ENCODE assay signal across 11 cellular contexts in the genomic region with DNA sequence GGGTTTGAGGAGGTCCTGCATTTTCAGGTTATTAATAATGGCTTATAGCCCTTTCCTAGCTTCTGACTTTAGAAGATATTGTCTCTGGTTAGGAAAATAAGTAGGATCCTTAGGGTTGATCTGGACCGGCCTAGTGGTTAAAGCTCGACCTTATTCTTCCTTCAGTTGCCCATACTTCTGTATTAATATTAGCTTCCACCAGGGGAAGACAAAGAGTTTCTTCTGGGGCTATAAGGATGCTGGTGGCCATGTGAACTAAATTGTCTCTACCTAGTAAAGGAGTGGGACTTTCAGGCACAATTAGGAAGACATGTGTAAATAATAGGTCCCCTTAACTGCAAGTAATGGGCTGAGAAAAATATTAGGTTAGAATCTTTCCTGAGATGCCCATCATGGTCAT. TPM values are rescaled to one million over a fixed set of nuclear protein-coding genes. Genes with fewer than 3 reads are reported as not detected.
DNase-seq lines count a peak whose midpoint lies in the region; ATAC-seq, FAIRE-seq and TF ChIP-seq lines count a peak whose summit lies in the region.
"Had no signal": no experiment of that assay in that cellular context is flagged by ENCODE, and none has a peak within 500 bp of the region (broad histone marks: within the 10 kb centered on the region; RNA-seq: fewer than 3 reads in every experiment).

No MANE protein-coding gene starts in this region.

- CTCF ChIA-PET in activated naive CD4-positive, alpha-beta T cell treated with anti-CD3 and anti-CD28 coated beads, Interleukin-2, amount 10 ng/mL, durations not matched to agents 7 days and 5 days (lab: Charles Lee), result interaction anchor here (0.8 to 4.7 kb wide), 5 partner anchors 11 to 255 kb away, joined by 3 to 51 read pairs (median 4); no protein-coding TSS in a partner anchor

- H3K9ac ChIP-seq in DND-41 (ENCODE audit: low read depth, low read length) (no peak overlapping the region), astrocyte (ENCODE audit: low read length) (no peak overlapping the region)

- no peaks in the 10 kb centered on the region for H3K4me1 Mint-ChIP-seq in astrocyte (ENCODE audit: low read depth, unreplicated experiment)
- H3K4me1 Mint-ChIP-seq in mesothelial cell of epicardium, result no peaks in the 10 kb centered on the region
- H3K4me1 Mint-ChIP-seq in activated naive CD4-positive, alpha-beta T cell treated with anti-CD3 and anti-CD28 coated beads, Interleukin-2, amount 10 ng/mL, durations not matched to agents 7 days and 5 days, result no peaks in the 10 kb centered on the region

- FAIRE-seq in astrocyte (lab: Jason Lieb, UNC), result no peak
- FAIRE-seq: frontal cortex, GM12891 had no signal

- H3K9me3 ChIP-seq in DND-41 (ENCODE audit: insufficient read depth, low read length, severe bottlenecking), result no peaks in the 10 kb centered on the region
- no peaks in the 10 kb centered on the region for H3K9me3 ChIP-seq in astrocyte (ENCODE audit: insufficient read depth, low read depth, low read length)
- H3K9me3 ChIP-seq in HAP-1, result no peaks in the 10 kb centered on the region

- H3K4me3 ChIP-seq in DND-41 (ENCODE audit: low read depth in 1 of 2, low read length in 2 of 2) (no peak overlapping the region), astrocyte (ENCODE audit: insufficient read depth, low read depth, low read length) (no peak overlapping the region), HAP-1 (no peak overlapping the region)

- no peaks in the 10 kb centered on the region for H4K20me1 ChIP-seq in DND-41 (ENCODE audit: insufficient read depth, low read length)
- H4K20me1 ChIP-seq in astrocyte (ENCODE audit: insufficient read depth, low read length), result no peaks in the 10 kb centered on the region

- H3K4me1 ChIP-seq in DND-41 (ENCODE audit: insufficient read depth, low read length), result no peaks in the 10 kb centered on the region
- H3K4me1 ChIP-seq in astrocyte (ENCODE audit: insufficient read depth, low read length), result no peaks in the 10 kb centered on the region
- H3K4me1 ChIP-seq in HAP-1, result peaks cover 4% of the 10 kb centered on the region

- H3K27ac ChIP-seq in DND-41 (ENCODE audit: low read length) (no peak overlapping the region), astrocyte (ENCODE audit: low read depth, low read length) (no peak overlapping the region)

- H3K9me3 Mint-ChIP-seq in astrocyte (ENCODE audit: unreplicated experiment) (peaks cover 5% of the 10 kb centered on the region), mesothelial cell of epicardium (peaks cover under 1% of the 10 kb centered on the region)
- H3K9me3 Mint-ChIP-seq in activated naive CD4-positive, alpha-beta T cell treated with anti-CD3 and anti-CD28 coated beads, Interleukin-2, amount 10 ng/mL, durations not matched to agents 7 days and 5 days, result no peaks in the 10 kb centered on the region

- DNase-seq in DND-41 (no peak), KBM-7 (peak; percentile 47), astrocyte (ENCODE audit: low read depth) (no peak), mesothelial cell of epicardium (ENCODE audit: low spot score in 2 of 2, unreplicated experiment in 2 of 2) (no peak), HAP-1 (ENCODE audit: low spot score in 2 of 2) (no peak)
- DNase-seq in activated naive CD4-positive, alpha-beta T cell treated with anti-CD3 and anti-CD28 coated beads, Interleukin-2, amount 10 ng/mL, durations not matched to agents 7 days and 5 days, result no peak
- DNase-seq: NCI-H510A treated with DMSO at 0.1 percent for 48 hours had no signal

- H3K36me3 Mint-ChIP-seq in astrocyte (ENCODE audit: low read depth, unreplicated experiment) (peaks cover 4% of the 10 kb centered on the region), mesothelial cell of epicardium (no peaks in the 10 kb centered on the region)
- no peaks in the 10 kb centered on the region for H3K36me3 Mint-ChIP-seq in activated naive CD4-positive, alpha-beta T cell treated with anti-CD3 and anti-CD28 coated beads, Interleukin-2, amount 10 ng/mL, durations not matched to agents 7 days and 5 days

- in situ Hi-C loops in KBM-7 (cut with MboI; ENCODE audit: low pct_unique_long_range_greater_than_20kb, low sequenced_read_pairs), result no loop called here
- in situ Hi-C loops in HAP-1 (cut with MboI; ENCODE audit: low sequenced_read_pairs), result loop anchor here (10.0 kb wide), 1 partner anchor 260 kb away; a partner anchor contains a TSS

- no peak for ATAC-seq in DND-41 (ENCODE audit: insufficient read depth, low read depth)
- ATAC-seq in GM21526 (IDR thresholded peaks at IDR 0.05; ENCODE audit: low FRiP score, unreplicated experiment), result no peak
- no peak for ATAC-seq in GM19397 (IDR thresholded peaks at IDR 0.05; ENCODE audit: unreplicated experiment)

- peak; percentile 42 for TF ChIP-seq CTCF in DND-41 (IDR thresholded peaks at IDR 0.05; ENCODE audit: borderline replicate concordance, extremely low read depth, low read length, poor library complexity, severe bottlenecking)
- TF ChIP-seq CTCF in astrocyte (IDR thresholded peaks at IDR 0.05; ENCODE audit: insufficient read depth, low read depth, low read length), result peak; percentile 17
- TF ChIP-seq CTCF in mesothelial cell of epicardium (IDR thresholded peaks at IDR 0.05; ENCODE audit: unreplicated experiment), result peak; percentile 26

- H3K4me3 Mint-ChIP-seq in astrocyte (ENCODE audit: unreplicated experiment) (no peak overlapping the region), mesothelial cell of epicardium (no peak overlapping the region)
- H3K4me3 Mint-ChIP-seq in activated naive CD4-positive, alpha-beta T cell treated with anti-CD3 and anti-CD28 coated beads, Interleukin-2, amount 10 ng/mL, durations not matched to agents 7 days and 5 days, result no peak overlapping the region

- peaks cover 10% of the 10 kb centered on the region for H3K27me3 ChIP-seq in DND-41 (ENCODE audit: insufficient read depth, low read length, poor library complexity)
- H3K27me3 ChIP-seq in astrocyte (ENCODE audit: insufficient read depth, low read length), result peaks cover 7% of the 10 kb centered on the region
- peaks cover 2% of the 10 kb centered on the region; the same call in 1 of the 2 replicates for H3K27me3 ChIP-seq in HAP-1 (ENCODE audit: low read depth)

- H3K79me2 ChIP-seq in DND-41 (ENCODE audit: insufficient read depth, low read length) (no peaks in the 10 kb centered on the region), astrocyte (ENCODE audit: insufficient read depth, low read length) (no peaks in the 10 kb centered on the region)

- H3K4me2 ChIP-seq in DND-41 (ENCODE audit: insufficient read depth, low read length), result no peak overlapping the region
- no peak overlapping the region for H3K4me2 ChIP-seq in astrocyte (ENCODE audit: low read length)

- H3K27me3 Mint-ChIP-seq in astrocyte (ENCODE audit: low read depth, unreplicated experiment) (peaks cover 18% of the 10 kb centered on the region), mesothelial cell of epicardium (ENCODE audit: low read depth) (peaks cover 50% of the 10 kb centered on the region)
- H3K27me3 Mint-ChIP-seq in activated naive CD4-positive, alpha-beta T cell treated with anti-CD3 and anti-CD28 coated beads, Interleukin-2, amount 10 ng/mL, durations not matched to agents 7 days and 5 days, result peaks cover 9% of the 10 kb centered on the region

- H3K27ac Mint-ChIP-seq in astrocyte (ENCODE audit: unreplicated experiment), result no peak overlapping the region
- H3K27ac Mint-ChIP-seq in mesothelial cell of epicardium, result no peak overlapping the region
- no peak overlapping the region for H3K27ac Mint-ChIP-seq in activated naive CD4-positive, alpha-beta T cell treated with anti-CD3 and anti-CD28 coated beads, Interleukin-2, amount 10 ng/mL, durations not matched to agents 7 days and 5 days

- H2AFZ ChIP-seq in DND-41 (ENCODE audit: low read depth, low read length) (no peak overlapping the region), astrocyte (ENCODE audit: low read depth, low read length) (no peak overlapping the region)

- H3K36me3 ChIP-seq in DND-41 (ENCODE audit: insufficient read depth, low read length) (no peaks in the 10 kb centered on the region), astrocyte (ENCODE audit: insufficient read depth, low read length) (no peaks in the 10 kb centered on the region), HAP-1 (replicated peaks) (no peaks in the 10 kb centered on the region)

RNA-seq across cellular contexts. Expression of a gene that starts 20.6 kb away (rescaled TPM):
- total RNA-seq in astrocyte, result not detected in 2 replicates
- 0.51 to 0.81 TPM (median 0.62 TPM) in 3 replicates for total RNA-seq in mesothelial cell of epicardium

RNA-seq across cellular contexts. Expression of a gene that starts 39.7 kb away (rescaled TPM):
- total RNA-seq in astrocyte (0.65 and 0.68 TPM in 2 replicates), mesothelial cell of epicardium (0.13 to 0.38 TPM (median 0.25 TPM) in 3 replicates)
